ENCODE assay signal across 19 cellular contexts in the genomic region with DNA sequence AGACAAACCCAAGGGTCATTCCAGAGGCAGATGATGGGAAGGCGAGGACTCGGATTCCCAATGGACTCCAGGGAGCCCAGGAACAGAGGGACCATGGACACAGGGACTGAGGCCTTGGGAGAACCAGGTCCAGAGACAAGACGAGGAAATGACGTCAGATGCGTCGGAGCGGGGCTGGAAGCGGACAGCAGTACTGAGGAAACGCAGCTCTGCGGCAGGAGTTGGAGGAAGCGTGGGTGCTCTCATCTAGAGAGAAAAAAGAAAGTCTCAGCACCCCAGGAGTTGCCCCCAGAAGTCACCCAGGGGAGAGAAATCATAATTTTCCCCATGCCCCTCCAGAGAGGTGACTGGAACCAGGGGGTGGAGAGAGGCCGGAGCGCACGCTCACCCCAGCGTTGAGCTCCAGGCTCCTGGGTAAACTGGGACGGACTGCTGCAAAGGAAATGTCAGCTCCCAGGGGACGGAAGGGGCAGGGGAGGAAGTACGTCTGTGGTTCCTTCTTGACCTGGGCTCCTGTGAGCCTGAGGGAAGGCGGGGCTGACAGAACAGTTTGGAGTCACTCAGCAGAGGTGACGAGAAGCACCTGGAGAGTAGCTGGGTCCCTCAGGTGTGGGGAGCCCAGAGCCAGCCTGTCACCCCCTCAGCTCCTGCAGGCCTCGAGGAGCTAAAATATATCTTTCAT.
"Had no signal": no experiment of that assay in that cellular context is flagged by ENCODE, and none has a peak within 500 bp of the region (broad histone marks: within the 10 kb centered on the region; RNA-seq: fewer than 3 reads in every experiment).

No MANE protein-coding gene starts in this region.

- H3K9me3 Mint-ChIP-seq: natural killer cell; T-helper 2 cell treated with Interferon-gamma antibody and Interleukin-4, amounts not matched to agents 5 μg/mL and 100 μg/mL, for 36 hours had no signal

- DNase-seq: activated CD4-positive, alpha-beta T cell treated with anti-CD3 and anti-CD28 coated beads for 4 hours; activated CD4-positive, alpha-beta T cell treated with anti-CD3 and anti-CD28 coated beads, Interleukin-2, amount 50 U/mL, for 4 hours; activated CD8-positive, alpha-beta memory T cell treated with anti-CD3 and anti-CD28 coated beads for 24 hours; activated effector memory CD4-positive, alpha-beta T cell treated with Interleukin-2 at 50 U/mL for 16 hours; activated naive CD4-positive, alpha-beta T cell treated with Interleukin-2 at 50 U/mL for 16 hours; anterior cingulate cortex; dermis blood vessel endothelial cell; effector CD4-positive, alpha-beta T cell; left colon; mesenchymal stem cell; natural killer cell; ovary; right lobe of liver; stimulated activated CD4-positive, alpha-beta T cell treated with anti-CD3 and anti-CD28 coated beads, Interleukin-2, amount 100 ng/mL, for 48 hours; stimulated activated naive CD8-positive, alpha-beta T cell treated with anti-CD3 and anti-CD28 coated beads, Interleukin-15, Interleukin-2, amounts not matched to agents 100 U/mL and 50 U/mL, for 24 hours; T-helper 1 cell had no signal

- H3K4me3 Mint-ChIP-seq: activated naive CD8-positive, alpha-beta T cell; natural killer cell; T-helper 2 cell treated with Interferon-gamma antibody and Interleukin-4, amounts not matched to agents 5 μg/mL and 100 μg/mL, for 36 hours had no signal

- H3K36me3 Mint-ChIP-seq: activated naive CD8-positive, alpha-beta T cell; natural killer cell had no signal

- H3K27ac Mint-ChIP-seq: activated naive CD8-positive, alpha-beta T cell; natural killer cell; progenitor cell of endocrine pancreas; T-helper 2 cell treated with Interferon-gamma antibody and Interleukin-4, amounts not matched to agents 5 μg/mL and 100 μg/mL, for 36 hours had no signal

- ATAC-seq: left colon; natural killer cell; stimulated activated naive CD8-positive, alpha-beta T cell treated with anti-CD3 and anti-CD28 coated beads, Interleukin-15, Interleukin-2, amounts not matched to agents 100 U/mL and 50 U/mL, for 24 hours had no signal
